In genomic region chr1:23477359-23478144, GRCh38 we compare ENCODE assay signal across 33 cellular contexts. TPM values are rescaled to one million over a fixed set of nuclear protein-coding genes. Genes with fewer than 3 reads are reported as not detected.
DNase-seq lines count a peak whose midpoint lies in the region; ATAC-seq, FAIRE-seq and TF ChIP-seq lines count a peak whose summit lies in the region.
"Had no signal": no experiment of that assay in that cellular context is flagged by ENCODE, and none has a peak within 500 bp of the region (broad histone marks: within the 10 kb centered on the region; RNA-seq: fewer than 3 reads in every experiment).

No MANE protein-coding gene starts in this region.

- peak overlapping the region; percentile 81 for H3K27ac Mint-ChIP-seq in neural crest cell (ENCODE audit: unreplicated experiment)
- H3K27ac Mint-ChIP-seq: activated CD8-positive, alpha-beta T cell treated with anti-CD3 and anti-CD28 coated beads, Interleukin-2, amount 10 ng/mL, durations not matched to agents 7 days and 5 days; activated naive CD4-positive, alpha-beta T cell treated with anti-CD3 and anti-CD28 coated beads, Interleukin-2, amount 50 U/mL, for 72 hours; activated T-helper 2 cell treated with anti-CD3 and anti-CD28 coated beads, Interferon-gamma antibody, Interleukin-2, Interleukin-4, amounts not matched to agents 10 μg/mL and 5 μg/mL and 100 μg/mL, durations not matched to agents 14 hours and 24 hours and 36 hours; B cell; naive thymus-derived CD4-positive, alpha-beta T cell; stimulated activated effector memory CD8-positive, alpha-beta T cell treated with anti-CD3 and anti-CD28 coated beads, Interleukin-12 subunit alpha, Interleukin-12 subunit beta, amount 100 ng/mL, for 72 hours; type B pancreatic cell had no signal

- H3K4me1 Mint-ChIP-seq in neural crest cell, result peaks cover 31% of the 10 kb centered on the region

- no peak for FAIRE-seq in RCC 7860 (lab: Jason Lieb, UNC)
- FAIRE-seq: G401.6, H54 had no signal

- no peaks in the 10 kb centered on the region for H3K9me3 Mint-ChIP-seq in neural crest cell
- H3K9me3 Mint-ChIP-seq: activated naive CD4-positive, alpha-beta T cell treated with anti-CD3 and anti-CD28 coated beads, Interleukin-2, amount 50 U/mL, for 72 hours; activated T-helper 2 cell treated with anti-CD3 and anti-CD28 coated beads, Interferon-gamma antibody, Interleukin-2, Interleukin-4, amounts not matched to agents 10 μg/mL and 5 μg/mL and 100 μg/mL, durations not matched to agents 14 hours and 24 hours and 36 hours; naive thymus-derived CD4-positive, alpha-beta T cell; stimulated activated effector memory CD8-positive, alpha-beta T cell treated with anti-CD3 and anti-CD28 coated beads, Interleukin-12 subunit alpha, Interleukin-12 subunit beta, amount 100 ng/mL, for 72 hours; type B pancreatic cell had no signal

- no peak for ATAC-seq in HG03045 (IDR thresholded peaks at IDR 0.05; ENCODE audit: unreplicated experiment)
- no peak for ATAC-seq in activated CD4-positive, CD25-positive, alpha-beta regulatory T cell treated with anti-CD3 and anti-CD28 coated beads, Interleukin-2, amount 50 U/mL, for 24 hours
- ATAC-seq: activated CD8-positive, alpha-beta T cell treated with anti-CD3 and anti-CD28 coated beads, Interleukin-2, amount 10 ng/mL, durations not matched to agents 7 days and 5 days; activated naive CD4-positive, alpha-beta T cell treated with anti-CD3 and anti-CD28 coated beads, Interleukin-2, amount 50 U/mL, for 72 hours; naive thymus-derived CD4-positive, alpha-beta T cell; Panc1; right cardiac atrium; stimulated activated effector memory CD8-positive, alpha-beta T cell treated with anti-CD3 and anti-CD28 coated beads, Interleukin-12 subunit alpha, Interleukin-12 subunit beta, amount 100 ng/mL, for 72 hours had no signal

- peak; percentile 31 for DNase-seq in ELR (ENCODE audit: low read depth)
- peak; percentile 9 for DNase-seq in RCC 7860 (ENCODE audit: low spot score)
- peak; percentile 80 for DNase-seq in epithelial cell of esophagus (ENCODE audit: low read depth)
- no peak for DNase-seq in neural crest cell (ENCODE audit: low read depth, low spot score)
- DNase-seq in NCI-H345 treated with DMSO at 0.1 percent for 48 hours (lab: John Stamatoyannopoulos, UW; ENCODE audit: unreplicated experiment), result no peak
- DNase-seq in GOT3 (lab: John Stamatoyannopoulos, UW), result no peak
- DNase-seq: activated CD4-positive, alpha-beta T cell treated with anti-CD3 and anti-CD28 coated beads for 1 hour; activated CD8-positive, alpha-beta T cell treated with anti-CD3 and anti-CD28 coated beads, Interleukin-2, amount 10 ng/mL, durations not matched to agents 7 days and 5 days; anterior cingulate cortex; DMS153; effector memory CD4-positive, alpha-beta T cell; foreskin fibroblast; Karpas-422; midbrain; naive thymus-derived CD4-positive, alpha-beta T cell; NCI-H146; NCI-H2107; NCI-H510A treated with DMSO at 0.1 percent for 48 hours; NK-92 treated with Interleukin-12 subunit alpha and Interleukin-12 subunit beta, amount 100 ng/mL, for 24 hours; right cardiac atrium; stimulated activated CD4-positive, alpha-beta T cell treated with anti-CD3 and anti-CD28 coated beads, Interleukin-4, amount 100 ng/mL, for 24 hours had no signal

- H3K27me3 Mint-ChIP-seq in neural crest cell (ENCODE audit: low read depth), result no peaks in the 10 kb centered on the region
- H3K27me3 Mint-ChIP-seq: type B pancreatic cell had no signal

- no peak overlapping the region for H3K4me3 ChIP-seq in epithelial cell of esophagus (ENCODE audit: low read length)
- H3K4me3 ChIP-seq: cardiac muscle cell, coronary artery had no signal

- TF ChIP-seq CTCF in epithelial cell of esophagus (IDR thresholded peaks at IDR 0.05; ENCODE audit: insufficient read depth, low read depth, low read length, missing control alignments), result no peak
- TF ChIP-seq CTCF in neural crest cell (conservative IDR thresholded peaks at IDR 0.05), result no peak

- no peaks in the 10 kb centered on the region for H3K36me3 Mint-ChIP-seq in neural crest cell (ENCODE audit: low read depth)
- H3K36me3 Mint-ChIP-seq: activated naive CD4-positive, alpha-beta T cell treated with anti-CD3 and anti-CD28 coated beads, Interleukin-2, amount 50 U/mL, for 72 hours; naive thymus-derived CD4-positive, alpha-beta T cell; stimulated activated effector memory CD8-positive, alpha-beta T cell treated with anti-CD3 and anti-CD28 coated beads, Interleukin-12 subunit alpha, Interleukin-12 subunit beta, amount 100 ng/mL, for 72 hours had no signal

- no peak overlapping the region for H3K4me3 Mint-ChIP-seq in neural crest cell
- H3K4me3 Mint-ChIP-seq: activated CD8-positive, alpha-beta T cell treated with anti-CD3 and anti-CD28 coated beads, Interleukin-2, amount 10 ng/mL, durations not matched to agents 7 days and 5 days; B cell; naive thymus-derived CD4-positive, alpha-beta T cell; stimulated activated effector memory CD8-positive, alpha-beta T cell treated with anti-CD3 and anti-CD28 coated beads, Interleukin-12 subunit alpha, Interleukin-12 subunit beta, amount 100 ng/mL, for 72 hours; type B pancreatic cell had no signal

RNA-seq across cellular contexts. Expression of gene ASAP3, which starts 6.4 kb away (rescaled TPM):
- total RNA-seq in neural crest cell, result 45.5 and 45.8 TPM in 2 replicates
- total RNA-seq: activated T-helper 2 cell treated with anti-CD3 and anti-CD28 coated beads, Interferon-gamma antibody, Interleukin-2, Interleukin-4, amounts not matched to agents 10 μg/mL and 5 μg/mL and 100 μg/mL, durations not matched to agents 14 hours and 24 hours and 36 hours had no signal

RNA-seq across cellular contexts. Expression of gene TCEA3, which starts 53.0 kb away (rescaled TPM):
- total RNA-seq in neural crest cell, result 1.2 and 1.5 TPM in 2 replicates
- total RNA-seq: B cell had no signal

RNA-seq across cellular contexts. Expression of gene E2F2, which starts 53.5 kb away (rescaled TPM):
- 23.5 and 23.7 TPM in 2 replicates for total RNA-seq in neural crest cell

Comparison
In these comparisons a context has a peak if more than half of its experiments do, and no peak if none do; other contexts are left out.
1. DNase-seq: peak in ELR (single experiment), RCC 7860 (single experiment) and epithelial cell of esophagus (single experiment); none in neural crest cell (single experiment), NCI-H345 treated with DMSO at 0.1 percent for 48 hours (single experiment) and GOT3 (single experiment).